Comparison of ENCODE assay signal across 17 cellular contexts in genomic region chr3:2950159-2950558, GRCh38.
"Had no signal": no experiment of that assay in that cellular context is flagged by ENCODE, and none has a peak within 500 bp of the region (broad histone marks: within the 10 kb centered on the region; RNA-seq: fewer than 3 reads in every experiment).

No MANE protein-coding gene starts in this region.

- H3K9me3 Mint-ChIP-seq: activated naive CD8-positive, alpha-beta T cell treated with anti-CD3 and anti-CD28 coated beads, Interleukin-2, amount 10 ng/mL, durations not matched to agents 7 days and 5 days; activated T-helper 1 cell treated with anti-CD3 and anti-CD28 coated beads, Interleukin-12 subunit alpha, Interleukin-12 subunit beta, Interleukin-2, Interleukin-4 antibody, amounts not matched to agents 30 ng/mL and 10 ng/mL and 1 ng/mL, durations not matched to agents 14 hours and 24 hours and 36 hours; endodermal cell; neural progenitor cell had no signal

- H3K36me3 Mint-ChIP-seq: activated naive CD8-positive, alpha-beta T cell treated with anti-CD3 and anti-CD28 coated beads, Interleukin-2, amount 10 ng/mL, durations not matched to agents 7 days and 5 days; neural progenitor cell had no signal

- H2AFZ ChIP-seq: neural progenitor cell had no signal

- H3K9me3 ChIP-seq: gastroesophageal sphincter, left lung, ovary, sigmoid colon, spleen, stomach, testis had no signal

- H3K4me1 Mint-ChIP-seq: activated naive CD8-positive, alpha-beta T cell treated with anti-CD3 and anti-CD28 coated beads, Interleukin-2, amount 10 ng/mL, durations not matched to agents 7 days and 5 days; endodermal cell; neural progenitor cell had no signal

- H3K4me3 Mint-ChIP-seq: activated naive CD8-positive, alpha-beta T cell treated with anti-CD3 and anti-CD28 coated beads, Interleukin-2, amount 10 ng/mL, durations not matched to agents 7 days and 5 days; activated T-helper 1 cell treated with anti-CD3 and anti-CD28 coated beads, Interleukin-12 subunit alpha, Interleukin-12 subunit beta, Interleukin-2, Interleukin-4 antibody, amounts not matched to agents 30 ng/mL and 10 ng/mL and 1 ng/mL, durations not matched to agents 14 hours and 24 hours and 36 hours; endodermal cell; neural progenitor cell had no signal

- H3K27me3 ChIP-seq: dorsolateral prefrontal cortex, gastroesophageal sphincter, left lung, neural progenitor cell, ovary, sigmoid colon, spleen, stomach, testis had no signal

- H3K4me1 ChIP-seq: gastroesophageal sphincter, left lung, neural progenitor cell, sigmoid colon, spleen, stomach, testis had no signal

- H3K27ac ChIP-seq: dorsolateral prefrontal cortex, gastroesophageal sphincter, left lung, neural progenitor cell, ovary, sigmoid colon, spleen, stomach, testis had no signal

- H3K27ac Mint-ChIP-seq: activated naive CD8-positive, alpha-beta T cell treated with anti-CD3 and anti-CD28 coated beads, Interleukin-2, amount 10 ng/mL, durations not matched to agents 7 days and 5 days; activated T-helper 1 cell treated with anti-CD3 and anti-CD28 coated beads, Interleukin-12 subunit alpha, Interleukin-12 subunit beta, Interleukin-2, Interleukin-4 antibody, amounts not matched to agents 30 ng/mL and 10 ng/mL and 1 ng/mL, durations not matched to agents 14 hours and 24 hours and 36 hours; endodermal cell; neural progenitor cell had no signal

- DNase-seq: activated CD4-positive, CD25-positive, alpha-beta regulatory T cell treated with anti-CD3 and anti-CD28 coated beads, Interleukin-2, amount 50 U/mL, for 72 hours; activated naive CD8-positive, alpha-beta T cell treated with anti-CD3 and anti-CD28 coated beads, Interleukin-2, amount 10 ng/mL, durations not matched to agents 7 days and 5 days; aorta; dorsolateral prefrontal cortex; endodermal cell; left lung; mammary epithelial cell; ovary; sigmoid colon; spleen; stomach; T1000; testis had no signal

- H3K4me3 ChIP-seq: dorsolateral prefrontal cortex, gastroesophageal sphincter, left lung, neural progenitor cell, ovary, sigmoid colon, spleen, stomach, testis had no signal

- H3K36me3 ChIP-seq: gastroesophageal sphincter, left lung, neural progenitor cell, ovary, sigmoid colon, spleen, stomach had no signal

- ATAC-seq: gastroesophageal sphincter, left lung had no signal

- H3K4me2 ChIP-seq: neural progenitor cell had no signal

- FAIRE-seq: islet of Langerhans had no signal
